8 cellular contexts compared by ENCODE assay signal in the genomic region with DNA sequence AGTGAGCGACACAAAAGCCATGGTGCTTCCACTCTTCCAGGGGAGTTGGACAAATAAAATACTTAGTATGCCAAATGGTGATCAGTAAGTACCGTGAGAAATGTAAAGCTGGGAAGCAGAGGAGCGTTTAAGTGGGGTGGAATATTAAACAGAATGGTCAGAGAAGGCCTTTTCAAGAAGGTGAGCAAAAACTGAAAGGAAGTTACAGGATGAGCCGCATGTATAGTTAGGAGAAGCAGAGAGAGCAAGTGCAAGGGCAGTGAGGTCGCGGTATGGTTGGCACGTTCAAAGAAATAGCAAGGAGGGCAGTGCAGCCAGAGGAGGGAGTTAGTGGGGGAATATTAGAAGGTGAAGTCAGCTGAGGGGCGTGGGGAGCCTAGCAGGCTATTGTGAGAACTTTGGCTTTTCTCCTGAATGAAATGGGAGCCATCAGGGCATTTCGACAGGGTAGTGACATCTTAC. TPM values are rescaled to one million over a fixed set of nuclear protein-coding genes. Genes with fewer than 3 reads are reported as not detected.
DNase-seq lines count a peak whose midpoint lies in the region; ATAC-seq and TF ChIP-seq lines count a peak whose summit lies in the region.

No MANE protein-coding gene starts in this region.

- no peak for ATAC-seq in naive B cell (ENCODE audit: low read depth in 2 of 2)
- ATAC-seq in omental fat pad (ENCODE audit: low FRiP score), result no peak
- no peak for ATAC-seq in HG02981 (IDR thresholded peaks at IDR 0.05; ENCODE audit: unreplicated experiment)

- H3K27ac ChIP-seq in cingulate gyrus (ENCODE audit: low read depth, low read length), result peak overlapping the region; percentile 95

- H3K36me3 Mint-ChIP-seq in naive B cell, result peaks cover 8 to 18% of the 10 kb centered on the region in 2 donors

- no peaks in the 10 kb centered on the region for H3K27me3 Mint-ChIP-seq in naive B cell

- H3K4me1 Mint-ChIP-seq in naive B cell, result peaks cover 55 to 74% (median 73%) of the 10 kb centered on the region in 3 donors

- DNase-seq in ELR (ENCODE audit: low read depth) (peak; percentile 32), MV-4-11 (lab: John Stamatoyannopoulos, UW) (peak; percentile 30), naive B cell (no peak), NOMO-1 treated with dmso at 0.1 percent for 144 hours (lab: John Stamatoyannopoulos, UW; ENCODE audit: unreplicated experiment) (no peak), NCI-H1417 treated with DMSO at 0.1 percent for 48 hours (lab: John Stamatoyannopoulos, UW) (no peak), omental fat pad (ENCODE audit: low spot score) (no peak)

- H3K4me3 Mint-ChIP-seq in naive B cell, result peak overlapping the region; percentile 94 to 98 (median 96)

- H3K9me3 Mint-ChIP-seq in naive B cell, result no peaks in the 10 kb centered on the region

- H3K27ac Mint-ChIP-seq in naive B cell, result peak overlapping the region; percentile 62 to 97 (median 84)

- TF ChIP-seq CTCF in omental fat pad (IDR thresholded peaks at IDR 0.05), result no peak

RNA-seq across cellular contexts. Expression of a gene that starts 0.7 kb away (rescaled TPM):
- 100 to 1,000 TPM; 264 to 432 (median 286) TPM for polyA plus RNA-seq in naive B cell (ENCODE audit: low read depth in 6 of 6)
- 100 to 1,000 TPM; 111 to 223 (median 139) TPM for total RNA-seq in omental fat pad

RNA-seq across cellular contexts. Expression of a gene that starts 4.2 kb away (rescaled TPM):
- 10 to 100 TPM; 23.4 to 58.5 (median 30.9) TPM for polyA plus RNA-seq in naive B cell (ENCODE audit: low read depth in 6 of 6)
- total RNA-seq in omental fat pad, result 10 to 100 TPM; 18.1 to 67.5 (median 23.1) TPM

RNA-seq across cellular contexts. Expression of a gene that starts 5.0 kb away (rescaled TPM):
- polyA plus RNA-seq in naive B cell (ENCODE audit: low read depth in 6 of 6), result 1 to 10 TPM in 1 of 6 donors, under 1 TPM in 4, not detected in 1; 0.16 to 1.6 (median 0.37) TPM
- 10 to 100 TPM; 20.3 to 67.9 (median 42.6) TPM for total RNA-seq in omental fat pad

RNA-seq across cellular contexts. Expression of a gene that starts 17.4 kb away (rescaled TPM):
- 1 to 10 TPM in 5 of 6 donors, under 1 TPM in 1; 0.89 to 4.0 (median 2.0) TPM for polyA plus RNA-seq in naive B cell (ENCODE audit: low read depth in 6 of 6)
- total RNA-seq in omental fat pad, result 1 to 10 TPM; 2.3 to 3.6 (median 2.8) TPM

RNA-seq across cellular contexts. Expression of a gene that starts 27.3 kb away (rescaled TPM):
- 10 to 100 TPM in 4 of 6 donors, 1 to 10 TPM in 2; 7.8 to 31.9 (median 10.2) TPM for polyA plus RNA-seq in naive B cell (ENCODE audit: low read depth in 6 of 6)
- total RNA-seq in omental fat pad, result 10 to 100 TPM; 18.7 to 23.2 (median 21.1) TPM

Comparison
In these comparisons a context has a peak if more than half of its experiments do, and no peak if none do; other contexts are left out.
1. DNase-seq: peak in ELR (single experiment) and MV-4-11 (single experiment); none in naive B cell (single experiment), NOMO-1 treated with dmso at 0.1 percent for 144 hours (single experiment), NCI-H1417 treated with DMSO at 0.1 percent for 48 hours (single experiment) and omental fat pad (single experiment).